In the genomic region with DNA sequence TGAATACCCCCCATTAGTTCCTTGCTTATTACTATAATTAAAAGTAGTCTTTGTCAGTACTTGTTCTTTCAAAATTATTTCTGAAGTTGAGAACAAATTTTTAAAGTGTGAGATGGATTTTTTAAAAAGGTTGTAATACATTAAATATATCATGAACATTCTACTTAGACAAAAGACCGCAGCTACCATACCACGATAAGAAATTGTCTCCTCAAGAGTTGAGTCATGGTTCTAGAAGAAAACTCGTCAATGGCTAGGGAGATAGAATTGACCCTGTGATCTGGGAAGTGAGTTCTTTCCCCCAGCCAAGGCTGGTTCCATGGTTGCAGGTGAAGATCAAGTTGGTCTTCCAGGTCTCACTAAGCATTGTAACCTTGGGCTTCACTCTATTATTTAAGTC, we compare ENCODE assay signal across 26 cellular contexts.
"Had no signal": no experiment of that assay in that cellular context is flagged by ENCODE, and none has a peak within 500 bp of the region (broad histone marks: within the 10 kb centered on the region; RNA-seq: fewer than 3 reads in every experiment).

No MANE protein-coding gene starts in this region.

- H3K4me3 ChIP-seq: SJCRH30, SK-N-MC had no signal

- H3K27ac ChIP-seq: SJCRH30, SK-N-MC had no signal

- H3K27ac Mint-ChIP-seq: activated CD4-positive, alpha-beta T cell treated with anti-CD3 and anti-CD28 coated beads for 36 hours; activated CD4-positive, alpha-beta T cell treated with anti-CD3 and anti-CD28 coated beads, Interleukin-2, amount 10 ng/mL, durations not matched to agents 7 days and 5 days; activated CD8-positive, alpha-beta T cell treated with anti-CD3 and anti-CD28 coated beads, Interleukin-2, amount 10 ng/mL, durations not matched to agents 7 days and 5 days; activated naive CD4-positive, alpha-beta T cell treated with anti-CD3 and anti-CD28 coated beads for 36 hours; activated naive CD4-positive, alpha-beta T cell treated with anti-CD3 and anti-CD28 coated beads, Interleukin-2, amount 50 U/mL, for 72 hours; IgD-negative memory B cell; WTC11 had no signal

- H3K36me3 ChIP-seq: SJCRH30 had no signal

- H3K4me1 Mint-ChIP-seq: WTC11 had no signal

- H3K27me3 ChIP-seq: SJCRH30 had no signal

- H3K4me3 Mint-ChIP-seq: activated CD4-positive, alpha-beta T cell treated with anti-CD3 and anti-CD28 coated beads for 36 hours; activated CD4-positive, alpha-beta T cell treated with anti-CD3 and anti-CD28 coated beads, Interleukin-2, amount 10 ng/mL, durations not matched to agents 7 days and 5 days; activated CD8-positive, alpha-beta T cell treated with anti-CD3 and anti-CD28 coated beads, Interleukin-2, amount 10 ng/mL, durations not matched to agents 7 days and 5 days; activated naive CD4-positive, alpha-beta T cell treated with anti-CD3 and anti-CD28 coated beads for 36 hours; activated T-cell treated with anti-CD3 and anti-CD28 coated beads, Interleukin-2, amount 50 U/mL, for 24 hours; IgD-negative memory B cell; T-helper 2 cell treated with Interferon-gamma antibody and Interleukin-4, amounts not matched to agents 5 μg/mL and 100 μg/mL, for 36 hours; WTC11 had no signal

- H3K27me3 Mint-ChIP-seq: activated CD4-positive, alpha-beta T cell treated with anti-CD3 and anti-CD28 coated beads for 36 hours; activated CD4-positive, alpha-beta T cell treated with anti-CD3 and anti-CD28 coated beads, Interleukin-2, amount 10 ng/mL, durations not matched to agents 7 days and 5 days; activated T-cell treated with anti-CD3 and anti-CD28 coated beads, Interleukin-2, amount 50 U/mL, for 24 hours had no signal

- H3K9me3 Mint-ChIP-seq: activated naive CD4-positive, alpha-beta T cell treated with anti-CD3 and anti-CD28 coated beads, Interleukin-2, amount 50 U/mL, for 72 hours; activated T-cell treated with anti-CD3 and anti-CD28 coated beads, Interleukin-2, amount 50 U/mL, for 24 hours had no signal

- ATAC-seq: Panc1, WTC11 had no signal

- DNase-seq: activated gamma-delta T cell treated with Interleukin-2 at 50 U/mL for 16 hours; activated T-cell treated with anti-CD3 and anti-CD28 coated beads, Interleukin-2, amount 50 U/mL, for 24 hours; amniotic stem cell; aorta; central memory CD4-positive, alpha-beta T cell; KG1; NCI-H1105; NCI-H1436; NCI-H187; NCI-H2029 treated with DMSO at 0.1 percent for 48 hours; NCI-H2107; NCI-H2171; NCI-H446; NCI-H524 treated with DMSO at 0.1 percent for 48 hours; SHP77; SJCRH30 had no signal
